In the genomic region with DNA sequence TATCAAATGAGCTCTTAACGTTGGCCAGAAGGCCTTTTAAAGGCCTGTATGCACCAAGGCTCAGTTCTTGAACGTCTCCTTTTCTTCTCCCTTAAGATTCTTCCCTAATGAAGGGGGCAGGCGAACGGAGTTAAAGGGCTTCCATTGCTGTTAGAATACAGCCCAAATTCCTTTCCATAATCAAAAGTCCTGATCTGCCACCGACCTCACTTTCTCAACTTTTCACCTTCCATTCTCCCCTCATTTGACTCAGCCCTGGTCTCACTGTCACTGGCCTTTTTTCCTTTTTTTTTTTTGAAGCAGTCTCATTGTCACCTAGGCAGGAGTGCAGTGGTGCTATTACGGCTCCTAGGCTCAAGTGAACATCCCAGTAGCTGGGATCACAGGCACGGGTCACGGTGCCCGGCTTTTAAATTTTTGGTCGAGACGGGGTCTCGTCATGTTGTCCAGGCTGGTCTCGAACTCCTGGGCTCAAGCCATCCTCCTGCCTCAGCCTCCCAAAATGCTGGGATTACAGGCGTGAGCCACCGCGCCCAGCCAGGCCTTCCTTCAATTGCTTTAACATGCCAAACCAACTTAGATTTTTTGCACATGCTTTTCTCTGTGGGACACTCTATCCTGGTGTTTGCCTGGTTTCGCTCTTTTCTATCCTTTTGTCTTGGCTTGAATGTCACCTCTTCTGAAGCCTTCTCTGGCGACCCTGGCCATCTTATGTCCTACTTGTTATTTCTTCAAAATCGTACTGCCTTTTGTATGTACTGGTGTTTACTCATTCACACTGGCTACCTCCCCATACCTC, we compare ENCODE assay signal across 1 cellular context.
TF ChIP-seq lines count a peak whose summit lies in the region.

No MANE protein-coding gene starts in this region.

TF ChIP-seq in HCT116, 20 proteins besides CTCF, POLR2A, EP300 and RAD21 (continued from another document):
- TF ChIP-seq, protein P1, sequence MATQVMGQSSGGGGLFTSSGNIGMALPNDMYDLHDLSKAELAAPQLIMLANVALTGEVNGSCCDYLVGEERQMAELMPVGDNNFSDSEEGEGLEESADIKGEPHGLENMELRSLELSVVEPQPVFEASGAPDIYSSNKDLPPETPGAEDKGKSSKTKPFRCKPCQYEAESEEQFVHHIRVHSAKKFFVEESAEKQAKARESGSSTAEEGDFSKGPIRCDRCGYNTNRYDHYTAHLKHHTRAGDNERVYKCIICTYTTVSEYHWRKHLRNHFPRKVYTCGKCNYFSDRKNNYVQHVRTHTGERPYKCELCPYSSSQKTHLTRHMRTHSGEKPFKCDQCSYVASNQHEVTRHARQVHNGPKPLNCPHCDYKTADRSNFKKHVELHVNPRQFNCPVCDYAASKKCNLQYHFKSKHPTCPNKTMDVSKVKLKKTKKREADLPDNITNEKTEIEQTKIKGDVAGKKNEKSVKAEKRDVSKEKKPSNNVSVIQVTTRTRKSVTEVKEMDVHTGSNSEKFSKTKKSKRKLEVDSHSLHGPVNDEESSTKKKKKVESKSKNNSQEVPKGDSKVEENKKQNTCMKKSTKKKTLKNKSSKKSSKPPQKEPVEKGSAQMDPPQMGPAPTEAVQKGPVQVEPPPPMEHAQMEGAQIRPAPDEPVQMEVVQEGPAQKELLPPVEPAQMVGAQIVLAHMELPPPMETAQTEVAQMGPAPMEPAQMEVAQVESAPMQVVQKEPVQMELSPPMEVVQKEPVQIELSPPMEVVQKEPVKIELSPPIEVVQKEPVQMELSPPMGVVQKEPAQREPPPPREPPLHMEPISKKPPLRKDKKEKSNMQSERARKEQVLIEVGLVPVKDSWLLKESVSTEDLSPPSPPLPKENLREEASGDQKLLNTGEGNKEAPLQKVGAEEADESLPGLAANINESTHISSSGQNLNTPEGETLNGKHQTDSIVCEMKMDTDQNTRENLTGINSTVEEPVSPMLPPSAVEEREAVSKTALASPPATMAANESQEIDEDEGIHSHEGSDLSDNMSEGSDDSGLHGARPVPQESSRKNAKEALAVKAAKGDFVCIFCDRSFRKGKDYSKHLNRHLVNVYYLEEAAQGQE (IDR thresholded peaks at IDR 0.05; ENCODE audit: low read depth) = no peak
- no peak for TF ChIP-seq YY1 (IDR thresholded peaks at IDR 0.05; ENCODE audit: extremely low read depth, insufficient replicate concordance, low read depth, low read length)
